In genomic region chr1:86922445-86922844, GRCh38 we compare ENCODE assay signal across 7 cellular contexts.
"Had no signal": no experiment of that assay in that cellular context is flagged by ENCODE, and none has a peak within 500 bp of the region (broad histone marks: within the 10 kb centered on the region; RNA-seq: fewer than 3 reads in every experiment).

No MANE protein-coding gene starts in this region.

- H3K27ac ChIP-seq: HL-60, KMS-11 had no signal

- H3K9ac ChIP-seq: KMS-11 had no signal

- FAIRE-seq: HTR-8/SVneo had no signal

- H3K4me3 Mint-ChIP-seq: IgD-negative memory B cell had no signal

- H3K27me3 Mint-ChIP-seq: IgD-negative memory B cell had no signal

- H3K27ac Mint-ChIP-seq: IgD-negative memory B cell had no signal

- DNase-seq: IMR-90, KBM-7, KG1 had no signal

- H3K4me2 ChIP-seq: KMS-11 had no signal
